In genomic region chr3:191329654-191330308, GRCh38 we compare ENCODE assay signal across 8 cellular contexts. TPM values are rescaled to one million over a fixed set of nuclear protein-coding genes. Genes with fewer than 3 reads are reported as not detected.
DNase-seq lines count a peak whose midpoint lies in the region; ATAC-seq and TF ChIP-seq lines count a peak whose summit lies in the region.

No MANE protein-coding gene starts in this region.

- H3K4me3 ChIP-seq in HUES64 (ENCODE audit: low read length) (peak overlapping the region; percentile 71), thyroid gland (replicated peaks in 1 of 3) (peak overlapping the region; percentile 56 to 98 (median 84))

- peak; percentile 28 for ATAC-seq in GM21723 (IDR thresholded peaks at IDR 0.05; ENCODE audit: unreplicated experiment)
- ATAC-seq in effector memory CD8-positive, alpha-beta T cell (replicated peaks) = peak; percentile 3
- peak; percentile 23 for ATAC-seq in memory B cell (ENCODE audit: low read depth)

- WGBS in HUES64 = under 1% methylated on average over 35 of the region's 35 CpGs
- WGBS in thyroid gland, 2 donors = 2 to 3% methylated on average over 24 to 30 of the region's 35 CpGs

- peak overlapping the region; percentile 41 to 67 for H3K4me3 Mint-ChIP-seq in effector memory CD8-positive, alpha-beta T cell
- peak overlapping the region; percentile 90 for H3K4me3 Mint-ChIP-seq in memory B cell

- intact Hi-C loops in thyroid gland (cut with DNase I) = loop anchor here (10.0 kb wide), 1 partner anchor 55 kb away; no protein-coding TSS in a partner anchor

- H3K4me1 ChIP-seq in HUES64 (ENCODE audit: insufficient read depth, low read length) = peaks cover 41% of the 10 kb centered on the region
- peaks cover 23 to 31% of the 10 kb centered on the region in 2 donors for H3K4me1 ChIP-seq in thyroid gland

- DNase-seq in NCI-H446 (lab: John Stamatoyannopoulos, UW) = peak; percentile 46 to 49
- no peak for DNase-seq in NCI-H446 treated with DMSO at 0.1 percent for 48 hours (lab: John Stamatoyannopoulos, UW)
- DNase-seq in T1000 (lab: John Stamatoyannopoulos, UW) = peak; percentile 7
- DNase-seq in effector memory CD8-positive, alpha-beta T cell = no peak
- DNase-seq in memory B cell (ENCODE audit: low spot score in 2 of 2) = peak in 1 of 2 donors; percentile 50
- peak; percentile 52 to 55 for DNase-seq in thyroid gland

- peaks cover 0 to 7% of the 10 kb centered on the region in 2 donors for H3K27me3 Mint-ChIP-seq in effector memory CD8-positive, alpha-beta T cell
- H3K27me3 Mint-ChIP-seq in memory B cell = no peaks in the 10 kb centered on the region

- no peaks in the 10 kb centered on the region for H3K9me3 Mint-ChIP-seq in effector memory CD8-positive, alpha-beta T cell
- H3K9me3 Mint-ChIP-seq in memory B cell = no peaks in the 10 kb centered on the region

- H3K9me3 ChIP-seq in HUES64 (ENCODE audit: insufficient read depth, low read depth, low read length) (no peaks in the 10 kb centered on the region), thyroid gland (no peaks in the 10 kb centered on the region)

- H3K36me3 Mint-ChIP-seq in effector memory CD8-positive, alpha-beta T cell (ENCODE audit: insufficient read depth) = peaks cover 3% of the 10 kb centered on the region
- peaks cover 10% of the 10 kb centered on the region for H3K36me3 Mint-ChIP-seq in memory B cell

- H3K27ac ChIP-seq in HUES64 (ENCODE audit: low read depth, low read length) (peak overlapping the region; percentile 75), thyroid gland (peak overlapping the region; percentile 90 to 97 (median 96))

- TF ChIP-seq CTCF in thyroid gland (IDR thresholded peaks at IDR 0.05) = no peak

- H3K27me3 ChIP-seq in HUES64 (ENCODE audit: insufficient read depth, low read length) (peaks cover 23% of the 10 kb centered on the region), thyroid gland (no peaks in the 10 kb centered on the region)

- H3K36me3 ChIP-seq in HUES64 (ENCODE audit: insufficient read depth, low read length) (no peaks in the 10 kb centered on the region), thyroid gland (no peaks in the 10 kb centered on the region)

- TF ChIP-seq POLR2A in thyroid gland (IDR thresholded peaks at IDR 0.05) = no peak

- peak overlapping the region; percentile 76 for H3K9ac ChIP-seq in HUES64 (ENCODE audit: low read depth, low read length)

- peak overlapping the region in 1 of 2 donors; percentile 93 for H3K27ac Mint-ChIP-seq in effector memory CD8-positive, alpha-beta T cell
- H3K27ac Mint-ChIP-seq in memory B cell = peak overlapping the region; percentile 94

- peaks cover 5 to 11% of the 10 kb centered on the region in 2 donors for H3K4me1 Mint-ChIP-seq in effector memory CD8-positive, alpha-beta T cell (ENCODE audit: low read depth in 2 of 2)
- H3K4me1 Mint-ChIP-seq in memory B cell = peaks cover 33% of the 10 kb centered on the region

RNA-seq across cellular contexts. Expression of gene UTS2B, which starts 0.5 kb away (rescaled TPM):
- polyA plus RNA-seq in HUES64 (2013, experiment 1 of 2) = not detected
- 0.25 TPM for polyA plus RNA-seq in HUES64 (2013, experiment 2 of 2)
- 1 to 10 TPM in 2 of 4 donors, under 1 TPM in 1, not detected in 1; 0.27 to 2.0 (median 1.4) TPM for total RNA-seq in thyroid gland

RNA-seq across cellular contexts. Expression of gene CCDC50, which starts 0.6 kb away (rescaled TPM):
- polyA plus RNA-seq in HUES64 (2013, experiment 1 of 2) = 22.2 TPM
- 35.5 TPM for polyA plus RNA-seq in HUES64 (2013, experiment 2 of 2)
- 100 to 1,000 TPM in 1 of 4 donors, 10 to 100 TPM in 3; 63.3 to 104 (median 91.1) TPM for total RNA-seq in thyroid gland

Comparison
In these comparisons a context has a peak if more than half of its experiments do, and no peak if none do; other contexts are left out.
1. DNase-seq: peak in NCI-H446 (2 of 2), T1000 (single experiment) and thyroid gland (2 of 2); none in NCI-H446 treated with DMSO at 0.1 percent for 48 hours (single experiment) and effector memory CD8-positive, alpha-beta T cell (0 of 3).
2. Peak in every context shown above with its lines, with median percentiles within 50 percentile points of each other: ATAC-seq.